ENCODE assay signal across 8 cellular contexts in the genomic region with DNA sequence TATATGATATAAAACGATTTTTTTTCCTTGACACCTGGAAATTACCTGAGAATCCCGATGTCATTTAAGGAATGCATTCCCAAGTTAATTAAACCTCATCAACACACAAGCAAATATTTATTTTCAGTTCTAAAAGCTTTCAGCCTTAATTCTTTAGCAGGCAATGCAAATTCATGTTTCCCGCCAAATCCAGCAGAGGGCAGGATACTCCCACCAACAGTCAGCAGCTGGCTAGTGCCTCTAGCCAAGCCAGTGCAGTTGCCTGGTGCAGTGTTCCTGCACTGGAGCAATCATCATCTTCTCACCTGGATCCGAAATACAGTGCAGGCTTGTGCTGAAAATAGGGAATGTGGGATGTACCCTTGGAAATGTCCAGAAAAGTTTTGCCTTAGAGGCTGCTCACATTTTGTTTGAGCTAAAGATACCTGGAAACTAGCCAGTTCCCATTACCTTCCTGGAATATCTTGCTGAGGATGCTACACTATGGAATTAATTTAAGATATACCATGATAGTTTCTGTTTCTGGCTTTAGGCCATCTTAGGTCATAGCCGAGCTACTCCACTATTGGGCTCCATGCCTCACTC. TPM values are rescaled to one million over a fixed set of nuclear protein-coding genes. Genes with fewer than 3 reads are reported as not detected.
DNase-seq lines count a peak whose midpoint lies in the region; ATAC-seq, FAIRE-seq and TF ChIP-seq lines count a peak whose summit lies in the region.

No MANE protein-coding gene starts in this region.

- peak; percentile 19 for DNase-seq in GDM1 (lab: John Stamatoyannopoulos, UW)
- peak; percentile 73 for DNase-seq in KBM-7
- DNase-seq in RPMI8226: peak; percentile 77
- peak; percentile 54 for DNase-seq in activated effector memory CD4-positive, alpha-beta T cell treated with Interleukin-2 at 50 U/mL for 16 hours
- DNase-seq in foreskin melanocyte: peak; percentile 46
- peak; percentile 65 to 78 (median 68) for DNase-seq in pancreas
- peak; percentile 73 for DNase-seq in urothelium cell line (ENCODE audit: low spot score)

- H3K27me3 ChIP-seq in pancreas: no peaks in the 10 kb centered on the region

- no peak overlapping the region for H3K4me3 ChIP-seq in pancreas

- in situ Hi-C loops in KBM-7 (cut with MboI; ENCODE audit: low pct_unique_long_range_greater_than_20kb, low sequenced_read_pairs): loop anchor here (25.0 kb wide), 1 partner anchor 520 kb away; no protein-coding TSS in a partner anchor

- FAIRE-seq in pancreas (lab: Jason Lieb, UNC) (peak; percentile 41), urothelium cell line (lab: Jason Lieb, UNC) (peak; percentile 80)

- peak; percentile 93 for ATAC-seq in GM21737 (IDR thresholded peaks at IDR 0.05; ENCODE audit: unreplicated experiment)
- ATAC-seq in pancreas: peak; percentile 65 to 80 (median 74)

- H3K9me3 ChIP-seq in pancreas: no peaks in the 10 kb centered on the region

- TF ChIP-seq CTCF in pancreas (IDR thresholded peaks at IDR 0.05): peak; percentile 40 to 72 (median 53)

- no peaks in the 10 kb centered on the region for H3K36me3 ChIP-seq in pancreas

- WGBS in pancreas, 2 donors: 12 to 14% methylated on average over 5 of the region's 5 CpGs

- intact Hi-C loops in pancreas (cut with DNase I): no loop called here

- peaks cover 12 to 25% (median 19%) of the 10 kb centered on the region in 3 donors for H3K4me1 ChIP-seq in pancreas

- H3K27ac ChIP-seq in pancreas: no peak overlapping the region

RNA-seq across cellular contexts. Expression of a gene that starts 48.4 kb away (rescaled TPM):
- 1 to 10 TPM; 1.2 to 6.4 (median 4.1) TPM for total RNA-seq in pancreas
- polyA plus RNA-seq in pancreas: under 1 TPM; 0.47 to 0.68 TPM

Comparison
In these comparisons a context has a peak if more than half of its experiments do, and no peak if none do; other contexts are left out.
1. DNase-seq: peak in every context shown above with its lines; median percentile 77 in RPMI8226; 73 in KBM-7; 73 in urothelium cell line; 68 in pancreas; 54 in activated effector memory CD4-positive, alpha-beta T cell treated with Interleukin-2 at 50 U/mL for 16 hours; 46 in foreskin melanocyte; 19 in GDM1.